ENCODE assay signal across 9 cellular contexts in the genomic region with DNA sequence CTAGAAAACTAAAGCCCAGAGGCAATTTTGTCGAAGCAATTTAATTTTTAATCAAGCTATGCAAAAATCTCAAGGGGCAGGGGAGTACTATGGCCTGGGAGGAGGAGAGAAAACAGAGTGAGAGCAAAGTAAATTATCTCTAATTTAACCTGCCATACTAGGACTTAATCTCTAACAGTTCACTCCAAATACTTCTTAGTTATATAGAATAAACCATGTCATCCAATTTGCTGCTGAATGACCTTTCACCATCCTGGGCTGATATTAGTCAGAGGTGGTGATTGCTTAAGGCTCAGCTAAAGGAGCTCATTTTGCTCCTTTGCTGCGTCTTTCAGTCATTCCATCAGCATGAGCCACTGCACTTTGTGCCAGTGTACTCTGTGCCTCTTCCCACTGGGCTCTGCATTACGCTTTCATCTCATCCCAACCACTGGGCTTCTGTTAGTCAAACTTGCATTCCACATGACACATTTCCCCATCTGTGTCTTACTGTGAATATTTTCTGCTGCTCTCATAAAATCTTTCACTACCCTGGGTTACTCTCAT.
DNase-seq lines count a peak whose midpoint lies in the region; ATAC-seq, FAIRE-seq and TF ChIP-seq lines count a peak whose summit lies in the region.
"Had no signal": no experiment of that assay in that cellular context is flagged by ENCODE, and none has a peak within 500 bp of the region (broad histone marks: within the 10 kb centered on the region; RNA-seq: fewer than 3 reads in every experiment).

No MANE protein-coding gene starts in this region.

- TF ChIP-seq POLR2A in H54 (IDR thresholded peaks at IDR 0.05; ENCODE audit: low read depth, low read length) = no peak

- POLR2A ChIA-PET in WTC11 (lab: Charles Lee) = interaction anchor here (0.7 kb wide), 1 partner anchor 842 kb away, joined by 4 read pairs; no protein-coding TSS in a partner anchor

- H3K4me3 ChIP-seq in skin epidermis = no peak overlapping the region

- H3K36me3 Mint-ChIP-seq in WTC11 = no peaks in the 10 kb centered on the region

- peak; percentile 100 for FAIRE-seq in H54 (lab: Jason Lieb, UNC)

- CTCF ChIA-PET in WTC11 (lab: Charles Lee) = interaction anchor here (0.6 kb wide), 1 partner anchor 339 kb away, joined by 3 read pairs; no protein-coding TSS in a partner anchor

- intact Hi-C loops in left cardiac atrium (cut with DNase I) = no loop called here

- H3K9me3 Mint-ChIP-seq in WTC11 = no peaks in the 10 kb centered on the region

- no peaks in the 10 kb centered on the region for H3K27me3 Mint-ChIP-seq in WTC11 (ENCODE audit: low read depth)

- peaks cover 64% of the 10 kb centered on the region for H3K4me1 Mint-ChIP-seq in WTC11

- peak overlapping the region; percentile 10; the same call in 1 of the 2 replicates for H3K4me3 Mint-ChIP-seq in WTC11

- peak; percentile 57 for ATAC-seq in WTC11
- ATAC-seq in left cardiac atrium = peak; percentile 91 to 98
- ATAC-seq in GM21447 (IDR thresholded peaks at IDR 0.05; ENCODE audit: unreplicated experiment) = no peak

- DNase-seq in H54 (ENCODE audit: insufficient read length, low spot score) (peak; percentile 38), WTC11 (ENCODE audit: low spot score) (no peak), left cardiac atrium (peak; percentile 73), DMS53 (lab: John Stamatoyannopoulos, UW) (no peak), DMS 273 treated with DMSO at 0.1 percent for 48 hours (lab: John Stamatoyannopoulos, UW) (no peak), T-helper 2 cell (no peak)
- DNase-seq: stimulated activated CD8-positive, alpha-beta memory T cell treated with anti-CD3 and anti-CD28 coated beads, Interleukin-4, amount 100 ng/mL, for 48 hours had no signal

- H3K27ac Mint-ChIP-seq in WTC11 = peak overlapping the region; percentile 98

- H3K27ac ChIP-seq in skin epidermis = peak overlapping the region in 16 of 21 experiments; percentile 25 to 86 (median 62)

- no peak for TF ChIP-seq CTCF in WTC11 (IDR thresholded peaks at IDR 0.05)

TF ChIP-seq in WTC11, 78 proteins besides CTCF, POLR2A, EP300 and RAD21 (continues in another document):
- no peak for TF ChIP-seq SOX15 (CRISPR knock-in tag; IDR thresholded peaks at IDR 0.05)
- no peak for TF ChIP-seq TEAD4 (CRISPR knock-in tag; IDR thresholded peaks at IDR 0.05)
- TF ChIP-seq, protein P1, sequence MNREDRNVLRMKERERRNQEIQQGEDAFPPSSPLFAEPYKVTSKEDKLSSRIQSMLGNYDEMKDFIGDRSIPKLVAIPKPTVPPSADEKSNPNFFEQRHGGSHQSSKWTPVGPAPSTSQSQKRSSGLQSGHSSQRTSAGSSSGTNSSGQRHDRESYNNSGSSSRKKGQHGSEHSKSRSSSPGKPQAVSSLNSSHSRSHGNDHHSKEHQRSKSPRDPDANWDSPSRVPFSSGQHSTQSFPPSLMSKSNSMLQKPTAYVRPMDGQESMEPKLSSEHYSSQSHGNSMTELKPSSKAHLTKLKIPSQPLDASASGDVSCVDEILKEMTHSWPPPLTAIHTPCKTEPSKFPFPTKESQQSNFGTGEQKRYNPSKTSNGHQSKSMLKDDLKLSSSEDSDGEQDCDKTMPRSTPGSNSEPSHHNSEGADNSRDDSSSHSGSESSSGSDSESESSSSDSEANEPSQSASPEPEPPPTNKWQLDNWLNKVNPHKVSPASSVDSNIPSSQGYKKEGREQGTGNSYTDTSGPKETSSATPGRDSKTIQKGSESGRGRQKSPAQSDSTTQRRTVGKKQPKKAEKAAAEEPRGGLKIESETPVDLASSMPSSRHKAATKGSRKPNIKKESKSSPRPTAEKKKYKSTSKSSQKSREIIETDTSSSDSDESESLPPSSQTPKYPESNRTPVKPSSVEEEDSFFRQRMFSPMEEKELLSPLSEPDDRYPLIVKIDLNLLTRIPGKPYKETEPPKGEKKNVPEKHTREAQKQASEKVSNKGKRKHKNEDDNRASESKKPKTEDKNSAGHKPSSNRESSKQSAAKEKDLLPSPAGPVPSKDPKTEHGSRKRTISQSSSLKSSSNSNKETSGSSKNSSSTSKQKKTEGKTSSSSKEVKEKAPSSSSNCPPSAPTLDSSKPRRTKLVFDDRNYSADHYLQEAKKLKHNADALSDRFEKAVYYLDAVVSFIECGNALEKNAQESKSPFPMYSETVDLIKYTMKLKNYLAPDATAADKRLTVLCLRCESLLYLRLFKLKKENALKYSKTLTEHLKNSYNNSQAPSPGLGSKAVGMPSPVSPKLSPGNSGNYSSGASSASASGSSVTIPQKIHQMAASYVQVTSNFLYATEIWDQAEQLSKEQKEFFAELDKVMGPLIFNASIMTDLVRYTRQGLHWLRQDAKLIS (CRISPR knock-in tag; IDR thresholded peaks at IDR 0.05; ENCODE audit: borderline replicate concordance) = no peak
- no peak for TF ChIP-seq GABPB1 (CRISPR knock-in tag; IDR thresholded peaks at IDR 0.05)
- TF ChIP-seq TCF7 (CRISPR knock-in tag; IDR thresholded peaks at IDR 0.05; ENCODE audit: low read depth) = no peak
- TF ChIP-seq, protein P2, sequence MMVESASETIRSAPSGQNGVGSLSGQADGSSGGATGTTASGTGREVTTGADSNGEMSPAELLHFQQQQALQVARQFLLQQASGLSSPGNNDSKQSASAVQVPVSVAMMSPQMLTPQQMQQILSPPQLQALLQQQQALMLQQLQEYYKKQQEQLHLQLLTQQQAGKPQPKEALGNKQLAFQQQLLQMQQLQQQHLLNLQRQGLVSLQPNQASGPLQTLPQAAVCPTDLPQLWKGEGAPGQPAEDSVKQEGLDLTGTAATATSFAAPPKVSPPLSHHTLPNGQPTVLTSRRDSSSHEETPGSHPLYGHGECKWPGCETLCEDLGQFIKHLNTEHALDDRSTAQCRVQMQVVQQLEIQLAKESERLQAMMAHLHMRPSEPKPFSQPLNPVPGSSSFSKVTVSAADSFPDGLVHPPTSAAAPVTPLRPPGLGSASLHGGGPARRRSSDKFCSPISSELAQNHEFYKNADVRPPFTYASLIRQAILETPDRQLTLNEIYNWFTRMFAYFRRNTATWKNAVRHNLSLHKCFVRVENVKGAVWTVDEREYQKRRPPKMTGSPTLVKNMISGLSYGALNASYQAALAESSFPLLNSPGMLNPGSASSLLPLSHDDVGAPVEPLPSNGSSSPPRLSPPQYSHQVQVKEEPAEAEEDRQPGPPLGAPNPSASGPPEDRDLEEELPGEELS (CRISPR knock-in tag; IDR thresholded peaks at IDR 0.05) = no peak
- no peak for TF ChIP-seq NFE2L1 (CRISPR knock-in tag; IDR thresholded peaks at IDR 0.05)
- TF ChIP-seq, protein P3, sequence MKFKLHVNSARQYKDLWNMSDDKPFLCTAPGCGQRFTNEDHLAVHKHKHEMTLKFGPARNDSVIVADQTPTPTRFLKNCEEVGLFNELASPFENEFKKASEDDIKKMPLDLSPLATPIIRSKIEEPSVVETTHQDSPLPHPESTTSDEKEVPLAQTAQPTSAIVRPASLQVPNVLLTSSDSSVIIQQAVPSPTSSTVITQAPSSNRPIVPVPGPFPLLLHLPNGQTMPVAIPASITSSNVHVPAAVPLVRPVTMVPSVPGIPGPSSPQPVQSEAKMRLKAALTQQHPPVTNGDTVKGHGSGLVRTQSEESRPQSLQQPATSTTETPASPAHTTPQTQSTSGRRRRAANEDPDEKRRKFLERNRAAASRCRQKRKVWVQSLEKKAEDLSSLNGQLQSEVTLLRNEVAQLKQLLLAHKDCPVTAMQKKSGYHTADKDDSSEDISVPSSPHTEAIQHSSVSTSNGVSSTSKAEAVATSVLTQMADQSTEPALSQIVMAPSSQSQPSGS (CRISPR knock-in tag; IDR thresholded peaks at IDR 0.05; ENCODE audit: borderline replicate concordance, low read depth) = no peak
- TF ChIP-seq HMGA2 (CRISPR knock-in tag; IDR thresholded peaks at IDR 0.05) = no peak
- no peak for TF ChIP-seq TEAD1 (CRISPR knock-in tag; IDR thresholded peaks at IDR 0.05)
- TF ChIP-seq, protein P4, sequence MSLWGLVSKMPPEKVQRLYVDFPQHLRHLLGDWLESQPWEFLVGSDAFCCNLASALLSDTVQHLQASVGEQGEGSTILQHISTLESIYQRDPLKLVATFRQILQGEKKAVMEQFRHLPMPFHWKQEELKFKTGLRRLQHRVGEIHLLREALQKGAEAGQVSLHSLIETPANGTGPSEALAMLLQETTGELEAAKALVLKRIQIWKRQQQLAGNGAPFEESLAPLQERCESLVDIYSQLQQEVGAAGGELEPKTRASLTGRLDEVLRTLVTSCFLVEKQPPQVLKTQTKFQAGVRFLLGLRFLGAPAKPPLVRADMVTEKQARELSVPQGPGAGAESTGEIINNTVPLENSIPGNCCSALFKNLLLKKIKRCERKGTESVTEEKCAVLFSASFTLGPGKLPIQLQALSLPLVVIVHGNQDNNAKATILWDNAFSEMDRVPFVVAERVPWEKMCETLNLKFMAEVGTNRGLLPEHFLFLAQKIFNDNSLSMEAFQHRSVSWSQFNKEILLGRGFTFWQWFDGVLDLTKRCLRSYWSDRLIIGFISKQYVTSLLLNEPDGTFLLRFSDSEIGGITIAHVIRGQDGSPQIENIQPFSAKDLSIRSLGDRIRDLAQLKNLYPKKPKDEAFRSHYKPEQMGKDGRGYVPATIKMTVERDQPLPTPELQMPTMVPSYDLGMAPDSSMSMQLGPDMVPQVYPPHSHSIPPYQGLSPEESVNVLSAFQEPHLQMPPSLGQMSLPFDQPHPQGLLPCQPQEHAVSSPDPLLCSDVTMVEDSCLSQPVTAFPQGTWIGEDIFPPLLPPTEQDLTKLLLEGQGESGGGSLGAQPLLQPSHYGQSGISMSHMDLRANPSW (CRISPR knock-in tag; conservative IDR thresholded peaks at IDR 0.05; ENCODE audit: low read depth) = no peak
- no peak for TF ChIP-seq ZNF671 (CRISPR knock-in tag; IDR thresholded peaks at IDR 0.05)
- TF ChIP-seq, protein P5, sequence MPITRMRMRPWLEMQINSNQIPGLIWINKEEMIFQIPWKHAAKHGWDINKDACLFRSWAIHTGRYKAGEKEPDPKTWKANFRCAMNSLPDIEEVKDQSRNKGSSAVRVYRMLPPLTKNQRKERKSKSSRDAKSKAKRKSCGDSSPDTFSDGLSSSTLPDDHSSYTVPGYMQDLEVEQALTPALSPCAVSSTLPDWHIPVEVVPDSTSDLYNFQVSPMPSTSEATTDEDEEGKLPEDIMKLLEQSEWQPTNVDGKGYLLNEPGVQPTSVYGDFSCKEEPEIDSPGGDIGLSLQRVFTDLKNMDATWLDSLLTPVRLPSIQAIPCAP (CRISPR knock-in tag; IDR thresholded peaks at IDR 0.05) = no peak
- TF ChIP-seq, protein P6, sequence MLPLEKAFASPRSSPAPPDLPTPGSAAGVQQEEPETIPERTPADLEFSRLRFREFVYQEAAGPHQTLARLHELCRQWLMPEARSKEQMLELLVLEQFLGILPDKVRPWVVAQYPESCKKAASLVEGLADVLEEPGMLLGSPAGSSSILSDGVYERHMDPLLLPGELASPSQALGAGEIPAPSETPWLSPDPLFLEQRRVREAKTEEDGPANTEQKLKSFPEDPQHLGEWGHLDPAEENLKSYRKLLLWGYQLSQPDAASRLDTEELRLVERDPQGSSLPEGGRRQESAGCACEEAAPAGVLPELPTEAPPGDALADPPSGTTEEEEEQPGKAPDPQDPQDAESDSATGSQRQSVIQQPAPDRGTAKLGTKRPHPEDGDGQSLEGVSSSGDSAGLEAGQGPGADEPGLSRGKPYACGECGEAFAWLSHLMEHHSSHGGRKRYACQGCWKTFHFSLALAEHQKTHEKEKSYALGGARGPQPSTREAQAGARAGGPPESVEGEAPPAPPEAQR (CRISPR knock-in tag; IDR thresholded peaks at IDR 0.05) = no peak
- TF ChIP-seq ZNF138 (CRISPR knock-in tag; conservative IDR thresholded peaks at IDR 0.05) = no peak

Comparison
In these comparisons a context has a peak if more than half of its experiments do, and no peak if none do; other contexts are left out.
1. DNase-seq: peak in H54 (single experiment) and left cardiac atrium (single experiment); none in WTC11 (single experiment), DMS53 (single experiment), DMS 273 treated with DMSO at 0.1 percent for 48 hours (single experiment) and T-helper 2 cell (0 of 5).